Comparison of ENCODE assay signal across 8 cellular contexts in genomic region chr4:1246901-1247810, GRCh38. TPM values are rescaled to one million over a fixed set of nuclear protein-coding genes. Genes with fewer than 3 reads are reported as not detected.
DNase-seq lines count a peak whose midpoint lies in the region; TF ChIP-seq lines count a peak whose summit lies in the region.

No MANE protein-coding gene starts in this region.

- peak overlapping the region; percentile 88 for H3K4me3 ChIP-seq in SJCRH30
- peak overlapping the region; percentile 71 for H3K4me3 ChIP-seq in effector memory CD4-positive, alpha-beta T cell (ENCODE audit: insufficient read depth, low read depth, low read length, poor library complexity, severe bottlenecking)
- peak overlapping the region; percentile 86 for H3K4me3 ChIP-seq in mesodermal cell (ENCODE audit: extremely low read depth, insufficient read depth, low read length, poor library complexity, severe bottlenecking)
- peak overlapping the region; percentile 50 to 75 for H3K4me3 ChIP-seq in uterus

- peaks cover 9% of the 10 kb centered on the region for H3K4me1 ChIP-seq in SJCRH30
- H3K4me1 ChIP-seq in effector memory CD4-positive, alpha-beta T cell (ENCODE audit: control insufficient read depth, insufficient read depth, low read length, poor library complexity, severe bottlenecking) = peaks cover 69% of the 10 kb centered on the region
- H3K4me1 ChIP-seq in mesodermal cell (ENCODE audit: control insufficient read depth, insufficient read depth, low read length, poor library complexity, severe bottlenecking) = no peaks in the 10 kb centered on the region
- peaks cover 8 to 48% of the 10 kb centered on the region in 2 donors for H3K4me1 ChIP-seq in uterus

- no peak for TF ChIP-seq POLR2A in uterus (IDR thresholded peaks at IDR 0.05)

- H3K9me3 ChIP-seq in SJCRH30 (replicated peaks) (no peaks in the 10 kb centered on the region), mesodermal cell (ENCODE audit: control insufficient read depth, low read length) (peaks cover 24% of the 10 kb centered on the region), uterus (no peaks in the 10 kb centered on the region)
- no peaks in the 10 kb centered on the region for H3K9me3 ChIP-seq in effector memory CD4-positive, alpha-beta T cell (ENCODE audit: control insufficient read depth, low read length)

- H3K27me3 ChIP-seq in SJCRH30 (no peaks in the 10 kb centered on the region), uterus (no peaks in the 10 kb centered on the region)
- H3K27me3 ChIP-seq in effector memory CD4-positive, alpha-beta T cell (replicated peaks; ENCODE audit: control insufficient read depth, insufficient read depth, low read length, poor library complexity, severe bottlenecking) = no peaks in the 10 kb centered on the region

- H3K27ac ChIP-seq in SJCRH30 (peak overlapping the region; percentile 73), mesodermal cell (ENCODE audit: low read depth, low read length, severe bottlenecking) (peak overlapping the region; percentile 85), uterus (peak overlapping the region; percentile 95 to 97)
- peak overlapping the region; percentile 82 for H3K27ac ChIP-seq in effector memory CD4-positive, alpha-beta T cell (ENCODE audit: insufficient read depth, low read length, poor library complexity, severe bottlenecking)

- peaks cover 5% of the 10 kb centered on the region for H3K36me3 ChIP-seq in SJCRH30
- no peaks in the 10 kb centered on the region for H3K36me3 ChIP-seq in effector memory CD4-positive, alpha-beta T cell (ENCODE audit: control insufficient read depth, insufficient read depth, low read length)
- H3K36me3 ChIP-seq in mesodermal cell (ENCODE audit: control insufficient read depth, insufficient read depth, low read length) = peaks cover 48% of the 10 kb centered on the region
- H3K36me3 ChIP-seq in uterus = no peaks in the 10 kb centered on the region

- TF ChIP-seq CTCF in uterus (IDR thresholded peaks at IDR 0.05) = no peak

- 40 to 50% methylated on average over 26 to 30 of the region's 46 CpGs for WGBS in mesodermal cell (ENCODE audit: insufficient coverage in 2 of 2), 2 experiments

- intact Hi-C loops in uterus (cut with DNase I; ENCODE audit: low total_unique reads) = loop anchor here (5.0 kb wide), 3 partner anchors 35 to 100 kb away; partner anchors contain the start of gene UVSSA

- DNase-seq in stimulated activated CD4-positive, alpha-beta T cell treated with anti-CD3 and anti-CD28 coated beads, Interleukin-15, amount 100 ng/mL, for 24 hours = peak; percentile 41
- no peak for DNase-seq in stimulated activated CD4-positive, alpha-beta T cell treated with anti-CD3 and anti-CD28 coated beads, Interleukin-2, amount 100 ng/mL, for 48 hours
- DNase-seq in SJCRH30 = peak; percentile 23 to 44
- no peak for DNase-seq in effector memory CD4-positive, alpha-beta T cell
- DNase-seq in uterus = peak; percentile 19 to 27
- no peak for DNase-seq in NCI-H2029 (lab: John Stamatoyannopoulos, UW)
- DNase-seq in NCI-H510A (lab: John Stamatoyannopoulos, UW) = no peak

RNA-seq across cellular contexts. Expression of gene CTBP1, which starts 1.8 kb away (rescaled TPM):
- total RNA-seq in SJCRH30 (2014; rRNA removed; shearing (Covaris generic)) = 141 and 143 TPM in 2 replicates
- polyA plus RNA-seq in mesodermal cell (2013, experiment 1 of 2) = 121 TPM
- polyA plus RNA-seq in mesodermal cell (2013, experiment 2 of 2) = 106 TPM
- total RNA-seq in uterus = 100 to 1,000 TPM; 104 to 193 (median 162) TPM

RNA-seq across cellular contexts. Expression of gene MAEA, which starts 42.5 kb away (rescaled TPM):
- 54.1 and 55.3 TPM in 2 replicates for total RNA-seq in SJCRH30 (2014; rRNA removed; shearing (Covaris generic))
- 60.2 TPM for polyA plus RNA-seq in mesodermal cell (2013, experiment 1 of 2)
- 56.9 TPM for polyA plus RNA-seq in mesodermal cell (2013, experiment 2 of 2)
- 10 to 100 TPM; 32.3 to 70.7 (median 67.8) TPM for total RNA-seq in uterus

Comparison
In these comparisons a context has a peak if more than half of its experiments do, and no peak if none do; other contexts are left out.
1. DNase-seq: peak in stimulated activated CD4-positive, alpha-beta T cell treated with anti-CD3 and anti-CD28 coated beads, Interleukin-15, amount 100 ng/mL, for 24 hours (single experiment), SJCRH30 (2 of 2) and uterus (2 of 2); none in stimulated activated CD4-positive, alpha-beta T cell treated with anti-CD3 and anti-CD28 coated beads, Interleukin-2, amount 100 ng/mL, for 48 hours (0 of 2), effector memory CD4-positive, alpha-beta T cell (0 of 3), NCI-H2029 (single experiment) and NCI-H510A (single experiment).
2. Peak in every context shown above with its lines, with median percentiles within 50 percentile points of each other: H3K27ac ChIP-seq and H3K4me3 ChIP-seq.